In the genomic region with DNA sequence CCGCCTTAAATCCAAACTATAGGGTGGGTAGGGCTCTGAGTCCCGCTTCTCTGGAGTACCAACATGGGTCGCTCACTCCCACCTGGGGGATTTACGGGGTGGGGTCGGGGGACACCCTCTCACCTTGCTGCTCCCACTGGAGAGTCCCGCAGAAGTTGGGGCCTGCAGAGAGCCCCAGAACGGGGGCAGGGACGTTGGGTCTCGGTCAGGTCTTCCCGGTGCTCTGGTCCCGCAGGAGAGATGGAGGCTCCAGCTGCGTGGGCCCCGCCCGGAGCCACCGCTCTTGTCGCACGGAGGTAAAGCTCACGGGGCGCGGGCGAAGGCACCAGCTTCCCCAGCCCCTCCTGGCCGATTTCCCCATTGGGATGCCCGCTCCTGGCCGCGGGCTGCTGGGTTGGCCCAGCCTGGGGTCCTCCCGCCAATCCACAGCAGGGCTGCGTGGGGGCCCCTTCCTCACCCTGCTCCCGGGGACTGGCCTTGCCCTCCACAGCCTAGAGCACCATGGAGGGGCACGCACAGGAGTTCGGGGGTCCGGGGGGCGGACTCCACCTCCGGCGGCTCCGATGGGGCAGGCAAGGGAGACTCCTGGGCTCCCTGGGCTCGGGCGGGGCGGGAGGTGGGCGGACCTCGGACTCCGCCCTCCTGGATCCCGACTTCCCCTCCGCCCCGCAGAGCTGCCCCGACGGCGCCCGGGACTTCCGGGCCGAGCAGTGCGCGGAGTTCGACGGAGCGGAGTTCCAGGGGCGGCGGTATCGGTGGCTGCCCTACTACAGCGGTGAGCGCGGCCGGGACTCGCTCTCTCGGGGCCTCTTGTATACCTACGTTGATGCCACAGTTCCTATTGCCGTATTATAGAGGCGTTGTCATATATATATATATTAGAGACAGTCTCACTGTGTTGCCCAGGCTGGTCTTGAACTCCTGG, we compare ENCODE assay signal across 7 cellular contexts. TPM values are rescaled to one million over a fixed set of nuclear protein-coding genes. Genes with fewer than 3 reads are reported as not detected.
DNase-seq lines count a peak whose midpoint lies in the region; ATAC-seq and TF ChIP-seq lines count a peak whose summit lies in the region.

No MANE protein-coding gene starts in this region.

- WGBS in mesodermal cell (ENCODE audit: insufficient coverage in 2 of 2), 2 experiments, result 77 to 82% methylated on average over 54 to 58 of the region's 67 CpGs

- intact Hi-C loops in colonic mucosa (cut with DNase I), result no loop called here

- no peak for TF ChIP-seq CTCF in colonic mucosa (IDR thresholded peaks at IDR 0.05)

- peak; percentile 62 for ATAC-seq in GM18909 (IDR thresholded peaks at IDR 0.05; ENCODE audit: poor library complexity, unreplicated experiment)
- peak; percentile 45 for ATAC-seq in HG03439 (IDR thresholded peaks at IDR 0.05; ENCODE audit: unreplicated experiment)
- ATAC-seq in stimulated activated naive CD8-positive, alpha-beta T cell treated with anti-CD3 and anti-CD28 coated beads, Interleukin-15, Interleukin-2, amounts not matched to agents 100 U/mL and 50 U/mL, for 24 hours, result peak; percentile 79

- H3K9ac ChIP-seq in colonic mucosa (ENCODE audit: low read depth in 2 of 2, low read length in 2 of 2), result peak overlapping the region; percentile 40 to 50

- H3K9me3 ChIP-seq in colonic mucosa, result no peaks in the 10 kb centered on the region
- no peaks in the 10 kb centered on the region for H3K9me3 ChIP-seq in mesodermal cell (ENCODE audit: control insufficient read depth, low read length)

- H3K36me3 ChIP-seq in colonic mucosa (no peaks in the 10 kb centered on the region), mesodermal cell (ENCODE audit: control insufficient read depth, insufficient read depth, low read length) (no peaks in the 10 kb centered on the region)

- DNase-seq in UCSD-AML1 (lab: John Stamatoyannopoulos, UW; ENCODE audit: unreplicated experiment) (peak; percentile 80), colonic mucosa (peak; percentile 42), NCI-H1694 (lab: John Stamatoyannopoulos, UW) (no peak)
- peak; percentile 71 for DNase-seq in stimulated activated naive CD8-positive, alpha-beta T cell treated with anti-CD3 and anti-CD28 coated beads, Interleukin-15, Interleukin-2, amounts not matched to agents 100 U/mL and 50 U/mL, for 24 hours

- H3K27me3 ChIP-seq in colonic mucosa, result no peaks in the 10 kb centered on the region

- H3K4me1 ChIP-seq in colonic mucosa (no peaks in the 10 kb centered on the region), mesodermal cell (ENCODE audit: control insufficient read depth, insufficient read depth, low read length, poor library complexity, severe bottlenecking) (no peaks in the 10 kb centered on the region)

- H3K27ac ChIP-seq in colonic mucosa, result no peak overlapping the region
- no peak overlapping the region for H3K27ac ChIP-seq in mesodermal cell (ENCODE audit: low read depth, low read length, severe bottlenecking)

- H3K4me3 ChIP-seq in colonic mucosa (peak overlapping the region; percentile 43), mesodermal cell (ENCODE audit: extremely low read depth, insufficient read depth, low read length, poor library complexity, severe bottlenecking) (peak overlapping the region; percentile 31)

RNA-seq across cellular contexts. Expression of a gene that starts 8.4 kb away (rescaled TPM):
- total RNA-seq in colonic mucosa, result 1 to 10 TPM; 3.2 to 4.3 TPM
- 1.3 TPM for polyA plus RNA-seq in mesodermal cell (2013, experiment 1 of 2)
- polyA plus RNA-seq in mesodermal cell (2013, experiment 2 of 2), result 1.3 TPM
